12 cellular contexts compared by ENCODE assay signal in the genomic region with DNA sequence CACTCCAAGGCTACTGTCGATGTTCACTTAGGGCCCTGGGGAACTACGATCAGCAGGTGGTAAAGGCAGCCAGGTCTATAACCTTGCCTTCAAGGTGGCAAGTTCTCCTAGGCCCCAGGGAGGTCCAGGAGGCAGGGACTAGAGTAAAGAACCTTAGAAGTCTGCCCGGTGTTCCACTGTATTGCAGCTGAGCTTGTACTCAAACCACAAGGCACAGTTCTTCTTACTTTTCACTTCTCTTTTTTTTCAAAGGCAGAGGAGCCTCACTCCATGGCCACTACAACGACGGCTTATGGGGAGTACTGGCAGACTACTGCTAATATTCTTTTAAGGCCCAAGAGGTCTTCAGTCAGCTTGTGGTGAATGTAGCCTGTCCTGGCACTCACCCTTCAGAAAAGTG.
A peak's percentile ranks its signal among the peaks of the same experiment; 100 is the strongest.
DNase-seq lines count a peak whose midpoint lies in the region; ATAC-seq and TF ChIP-seq lines count a peak whose summit lies in the region.
"Had no signal": no experiment of that assay in that cellular context is flagged by ENCODE, and none has a peak within 500 bp of the region (broad histone marks: within the 10 kb centered on the region; RNA-seq: fewer than 3 reads in every experiment).

No MANE protein-coding gene starts in this region.

- no peaks in the 10 kb centered on the region for H3K27me3 ChIP-seq in GM06990 (replicated peaks; ENCODE audit: control insufficient read depth, insufficient read depth, low read length)

- intact Hi-C loops in sciatic nerve (cut with DNase I) = no loop called here

- no peaks in the 10 kb centered on the region for H3K36me3 ChIP-seq in GM06990 (ENCODE audit: control insufficient read depth, insufficient read depth, low read length)

- no peak overlapping the region for H3K4me3 ChIP-seq in GM06990 (replicated peaks; ENCODE audit: low read depth, low read length)

- peak; percentile 24 for DNase-seq in GM06990 (ENCODE audit: extremely low read depth, insufficient read length)
- peak; percentile 29 to 44 for DNase-seq in NOMO-1 (lab: John Stamatoyannopoulos, UW; ENCODE audit: unreplicated experiment in 2 of 2)
- no peak for DNase-seq in putamen (ENCODE audit: low spot score)
- DNase-seq in sciatic nerve (ENCODE audit: low spot score) = no peak
- no peak for DNase-seq in mucosa of gallbladder (ENCODE audit: low spot score)
- DNase-seq in LoVo (ENCODE audit: low spot score) = no peak
- DNase-seq: activated CD8-positive, alpha-beta memory T cell treated with anti-CD3 and anti-CD28 coated beads, Interleukin-2, amount 50 U/mL, for 4 hours; cerebellar nuclear complex; NCI-H2081 treated with DMSO at 0.1 percent for 48 hours had no signal

- no peak for TF ChIP-seq CTCF in GM06990 (IDR thresholded peaks at IDR 0.05; ENCODE audit: insufficient read depth, low read length, poor library complexity, severe bottlenecking)

- peak; percentile 96 for ATAC-seq in GM19463 (IDR thresholded peaks at IDR 0.05; ENCODE audit: unreplicated experiment)
- peak; percentile 85 for ATAC-seq in HG03045 (IDR thresholded peaks at IDR 0.05; ENCODE audit: unreplicated experiment)
- no peak for ATAC-seq in sciatic nerve
- ATAC-seq: SK-N-SH treated with all-trans-retinoic acid at 6 μM for 48 hours had no signal

Comparison
In these comparisons a context has a peak if more than half of its experiments do, and no peak if none do; other contexts are left out.
1. DNase-seq: peak in GM06990 (single experiment) and NOMO-1 (2 of 2); none in putamen (single experiment), sciatic nerve (single experiment), mucosa of gallbladder (single experiment) and LoVo (single experiment).